Comparison of ENCODE assay signal across 1 cellular context in genomic region chr15:47407692-47408091, GRCh38.
TF ChIP-seq lines count a peak whose summit lies in the region.

No MANE protein-coding gene starts in this region.

TF ChIP-seq in H1, 55 proteins besides CTCF, POLR2A, EP300 and RAD21:
- TF ChIP-seq RBBP5 (IDR thresholded peaks at IDR 0.05; ENCODE audit: borderline replicate concordance, low read depth, low read length) (no peak), POU5F1 (IDR thresholded peaks at IDR 0.05; ENCODE audit: low read depth, low read length) (no peak), CEBPB (IDR thresholded peaks at IDR 0.05; ENCODE audit: low read depth, low read length) (peak; percentile 62), JUN (IDR thresholded peaks at IDR 0.05; ENCODE audit: low read depth, low read length) (no peak), CREB1 (IDR thresholded peaks at IDR 0.05) (no peak), POLR2AphosphoS5 (IDR thresholded peaks at IDR 0.05; ENCODE audit: low read depth, low read length) (no peak), FOSL1 (IDR thresholded peaks at IDR 0.05; ENCODE audit: insufficient read depth, low read depth, low read length) (no peak)
